1 cellular context compared by ENCODE assay signal in the genomic region with DNA sequence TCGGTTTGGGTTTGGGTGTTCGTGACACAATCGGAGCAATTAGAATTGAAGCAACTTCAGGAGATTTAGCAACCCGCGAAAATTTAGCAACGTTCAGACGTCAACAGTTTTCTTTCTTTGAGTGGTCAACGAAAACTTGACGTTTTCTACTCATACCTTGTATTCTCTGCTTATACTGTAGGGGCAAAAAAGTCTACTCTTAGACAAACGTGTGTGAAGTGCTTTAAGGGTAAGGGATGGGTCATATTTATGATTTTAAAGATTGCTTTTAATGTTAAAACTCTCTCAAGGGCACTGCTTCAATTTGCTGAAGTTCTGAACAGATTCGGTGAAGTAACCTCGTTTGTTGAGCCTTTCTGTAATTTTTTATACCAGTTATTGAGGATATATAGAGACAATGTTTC.
TF ChIP-seq lines count a peak whose summit lies in the region.

No MANE protein-coding gene starts in this region.

TF ChIP-seq in WTC11, 78 proteins besides CTCF, POLR2A, EP300 and RAD21 (continued from another document):
- TF ChIP-seq, protein P1, sequence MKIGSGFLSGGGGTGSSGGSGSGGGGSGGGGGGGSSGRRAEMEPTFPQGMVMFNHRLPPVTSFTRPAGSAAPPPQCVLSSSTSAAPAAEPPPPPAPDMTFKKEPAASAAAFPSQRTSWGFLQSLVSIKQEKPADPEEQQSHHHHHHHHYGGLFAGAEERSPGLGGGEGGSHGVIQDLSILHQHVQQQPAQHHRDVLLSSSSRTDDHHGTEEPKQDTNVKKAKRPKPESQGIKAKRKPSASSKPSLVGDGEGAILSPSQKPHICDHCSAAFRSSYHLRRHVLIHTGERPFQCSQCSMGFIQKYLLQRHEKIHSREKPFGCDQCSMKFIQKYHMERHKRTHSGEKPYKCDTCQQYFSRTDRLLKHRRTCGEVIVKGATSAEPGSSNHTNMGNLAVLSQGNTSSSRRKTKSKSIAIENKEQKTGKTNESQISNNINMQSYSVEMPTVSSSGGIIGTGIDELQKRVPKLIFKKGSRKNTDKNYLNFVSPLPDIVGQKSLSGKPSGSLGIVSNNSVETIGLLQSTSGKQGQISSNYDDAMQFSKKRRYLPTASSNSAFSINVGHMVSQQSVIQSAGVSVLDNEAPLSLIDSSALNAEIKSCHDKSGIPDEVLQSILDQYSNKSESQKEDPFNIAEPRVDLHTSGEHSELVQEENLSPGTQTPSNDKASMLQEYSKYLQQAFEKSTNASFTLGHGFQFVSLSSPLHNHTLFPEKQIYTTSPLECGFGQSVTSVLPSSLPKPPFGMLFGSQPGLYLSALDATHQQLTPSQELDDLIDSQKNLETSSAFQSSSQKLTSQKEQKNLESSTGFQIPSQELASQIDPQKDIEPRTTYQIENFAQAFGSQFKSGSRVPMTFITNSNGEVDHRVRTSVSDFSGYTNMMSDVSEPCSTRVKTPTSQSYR (CRISPR knock-in tag; IDR thresholded peaks at IDR 0.05), result no peak
- TF ChIP-seq ZNF263 (CRISPR knock-in tag; IDR thresholded peaks at IDR 0.05; ENCODE audit: low read depth) (no peak), GTF2I (CRISPR knock-in tag; conservative IDR thresholded peaks at IDR 0.05) (no peak), RORB (CRISPR knock-in tag; IDR thresholded peaks at IDR 0.05) (no peak), ZBTB21 (CRISPR knock-in tag; IDR thresholded peaks at IDR 0.05; ENCODE audit: borderline replicate concordance) (no peak), GRHL2 (CRISPR knock-in tag; IDR thresholded peaks at IDR 0.05; ENCODE audit: insufficient replicate concordance, severe bottlenecking) (no peak)
- TF ChIP-seq, protein P2, sequence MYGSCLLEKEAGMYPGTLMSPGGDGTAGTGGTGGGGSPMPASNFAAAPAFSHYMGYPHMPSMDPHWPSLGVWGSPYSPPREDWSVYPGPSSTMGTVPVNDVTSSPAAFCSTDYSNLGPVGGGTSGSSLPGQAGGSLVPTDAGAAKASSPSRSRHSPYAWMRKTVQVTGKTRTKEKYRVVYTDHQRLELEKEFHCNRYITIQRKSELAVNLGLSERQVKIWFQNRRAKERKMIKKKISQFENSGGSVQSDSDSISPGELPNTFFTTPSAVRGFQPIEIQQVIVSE (CRISPR knock-in tag; IDR thresholded peaks at IDR 0.05; ENCODE audit: borderline replicate concordance), result no peak
- TF ChIP-seq, protein P3, sequence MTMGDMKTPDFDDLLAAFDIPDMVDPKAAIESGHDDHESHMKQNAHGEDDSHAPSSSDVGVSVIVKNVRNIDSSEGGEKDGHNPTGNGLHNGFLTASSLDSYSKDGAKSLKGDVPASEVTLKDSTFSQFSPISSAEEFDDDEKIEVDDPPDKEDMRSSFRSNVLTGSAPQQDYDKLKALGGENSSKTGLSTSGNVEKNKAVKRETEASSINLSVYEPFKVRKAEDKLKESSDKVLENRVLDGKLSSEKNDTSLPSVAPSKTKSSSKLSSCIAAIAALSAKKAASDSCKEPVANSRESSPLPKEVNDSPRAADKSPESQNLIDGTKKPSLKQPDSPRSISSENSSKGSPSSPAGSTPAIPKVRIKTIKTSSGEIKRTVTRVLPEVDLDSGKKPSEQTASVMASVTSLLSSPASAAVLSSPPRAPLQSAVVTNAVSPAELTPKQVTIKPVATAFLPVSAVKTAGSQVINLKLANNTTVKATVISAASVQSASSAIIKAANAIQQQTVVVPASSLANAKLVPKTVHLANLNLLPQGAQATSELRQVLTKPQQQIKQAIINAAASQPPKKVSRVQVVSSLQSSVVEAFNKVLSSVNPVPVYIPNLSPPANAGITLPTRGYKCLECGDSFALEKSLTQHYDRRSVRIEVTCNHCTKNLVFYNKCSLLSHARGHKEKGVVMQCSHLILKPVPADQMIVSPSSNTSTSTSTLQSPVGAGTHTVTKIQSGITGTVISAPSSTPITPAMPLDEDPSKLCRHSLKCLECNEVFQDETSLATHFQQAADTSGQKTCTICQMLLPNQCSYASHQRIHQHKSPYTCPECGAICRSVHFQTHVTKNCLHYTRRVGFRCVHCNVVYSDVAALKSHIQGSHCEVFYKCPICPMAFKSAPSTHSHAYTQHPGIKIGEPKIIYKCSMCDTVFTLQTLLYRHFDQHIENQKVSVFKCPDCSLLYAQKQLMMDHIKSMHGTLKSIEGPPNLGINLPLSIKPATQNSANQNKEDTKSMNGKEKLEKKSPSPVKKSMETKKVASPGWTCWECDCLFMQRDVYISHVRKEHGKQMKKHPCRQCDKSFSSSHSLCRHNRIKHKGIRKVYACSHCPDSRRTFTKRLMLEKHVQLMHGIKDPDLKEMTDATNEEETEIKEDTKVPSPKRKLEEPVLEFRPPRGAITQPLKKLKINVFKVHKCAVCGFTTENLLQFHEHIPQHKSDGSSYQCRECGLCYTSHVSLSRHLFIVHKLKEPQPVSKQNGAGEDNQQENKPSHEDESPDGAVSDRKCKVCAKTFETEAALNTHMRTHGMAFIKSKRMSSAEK (CRISPR knock-in tag; IDR thresholded peaks at IDR 0.05; ENCODE audit: borderline replicate concordance), result no peak
TF ChIP-seq in WTC11: peak in this region for 0.
